8 cellular contexts compared by ENCODE assay signal in the genomic region with DNA sequence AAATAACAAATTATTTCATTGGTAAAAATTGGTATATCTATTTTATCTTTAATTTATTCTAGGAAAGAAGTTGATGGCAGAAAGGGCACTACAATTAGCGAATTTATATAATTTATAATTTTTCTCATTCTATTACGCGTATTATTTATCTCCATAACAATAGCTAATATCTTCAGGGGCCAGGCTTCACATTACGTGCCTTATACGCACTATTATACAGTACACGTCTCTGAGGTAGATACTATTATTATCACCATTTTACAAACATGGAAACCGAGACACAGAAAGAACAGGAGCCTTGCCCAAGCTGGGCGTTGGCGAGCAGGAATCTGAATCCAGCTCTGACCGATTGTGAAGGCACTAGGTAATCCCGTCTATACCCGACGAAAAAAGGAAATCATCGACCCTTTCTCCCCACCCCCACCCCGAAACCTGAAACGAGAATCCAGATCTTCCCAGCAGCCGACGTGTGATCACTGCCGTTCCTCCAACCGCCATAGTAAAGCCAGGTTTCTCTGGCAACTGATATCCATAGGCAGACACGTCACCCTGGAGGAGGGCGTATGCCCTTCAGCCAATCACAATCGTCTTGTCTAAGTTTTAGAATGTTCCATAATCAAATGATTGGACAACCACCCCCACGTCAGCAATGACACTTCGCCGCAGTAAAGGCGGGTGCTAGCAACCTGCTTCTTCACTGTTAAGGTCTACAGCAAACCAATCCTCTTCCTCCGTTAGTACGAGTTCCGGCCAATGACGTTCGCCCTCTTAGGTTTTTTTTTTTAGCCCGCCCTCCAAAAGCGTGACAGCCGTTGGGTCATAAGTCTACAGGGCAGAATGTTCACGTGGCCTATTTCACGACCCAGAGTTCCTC. TPM values are rescaled to one million over a fixed set of nuclear protein-coding genes. Genes with fewer than 3 reads are reported as not detected.
DNase-seq lines count a peak whose midpoint lies in the region; ATAC-seq and TF ChIP-seq lines count a peak whose summit lies in the region.

A gene with protein sequence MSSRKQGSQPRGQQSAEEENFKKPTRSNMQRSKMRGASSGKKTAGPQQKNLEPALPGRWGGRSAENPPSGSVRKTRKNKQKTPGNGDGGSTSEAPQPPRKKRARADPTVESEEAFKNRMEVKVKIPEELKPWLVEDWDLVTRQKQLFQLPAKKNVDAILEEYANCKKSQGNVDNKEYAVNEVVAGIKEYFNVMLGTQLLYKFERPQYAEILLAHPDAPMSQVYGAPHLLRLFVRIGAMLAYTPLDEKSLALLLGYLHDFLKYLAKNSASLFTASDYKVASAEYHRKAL (minus strand): TSS at position 501 of the 874 bp plus-strand sequence. CDS start 9,672 bp downstream, outside the sequence.

- intact Hi-C loops in head of caudate nucleus (cut with DNase I) (loop anchor here (5.0 kb wide), 4 partner anchors 131 to 456 kb away; a partner anchor contains a TSS), ovary (cut with DNase I) (loop anchor here (5.0 to 10.0 kb wide), 4 partner anchors 52 to 154 kb away; a partner anchor contains a TSS), tibial artery (cut with DNase I; ENCODE audit: low total_unique reads) (loop anchor here (5.0 kb wide), 2 partner anchors 144 to 1089 kb away; a partner anchor contains a TSS)

- H3K4me3 ChIP-seq in ovary: peak within 1 kb of the TSS; percentile 56
- H3K4me3 ChIP-seq in tibial artery: peak within 1 kb of the TSS; percentile 64 to 69

- H3K27me3 Mint-ChIP-seq in activated naive CD8-positive, alpha-beta T cell treated with anti-CD3 and anti-CD28 coated beads, Interleukin-2, amount 10 ng/mL, durations not matched to agents 7 days and 5 days: no peaks in the 10 kb centered on the region

- peaks cover 5% of the 10 kb centered on the region for H3K36me3 Mint-ChIP-seq in activated naive CD8-positive, alpha-beta T cell treated with anti-CD3 and anti-CD28 coated beads, Interleukin-2, amount 10 ng/mL, durations not matched to agents 7 days and 5 days

- H3K9me3 ChIP-seq in ovary: no peaks in the 10 kb centered on the region
- H3K9me3 ChIP-seq in tibial artery: no peaks in the 10 kb centered on the region

- TF ChIP-seq EP300 in ovary (IDR thresholded peaks at IDR 0.05): peak; percentile 75

- H3K36me3 ChIP-seq in ovary: no peaks in the 10 kb centered on the region
- H3K36me3 ChIP-seq in tibial artery: peaks cover 0 to 6% (median 5%) of the 10 kb centered on the region in 3 donors

- H3K4me1 ChIP-seq in ovary (ENCODE audit: insufficient read depth) (no peaks in the 10 kb centered on the region), tibial artery (peaks cover 0 to 21% (median 1%) of the 10 kb centered on the region in 4 donors)

- peak; percentile 89 for TF ChIP-seq POLR2A in ovary (IDR thresholded peaks at IDR 0.05)

- DNase-seq in GM10266 (ENCODE audit: extremely low spot score): peak; percentile 75
- peak; percentile 92 for DNase-seq in NCI-H1105 (lab: John Stamatoyannopoulos, UW)
- peak; percentile 90 for DNase-seq in SKM-1 treated with dmso at 0.1 percent for 144 hours (lab: John Stamatoyannopoulos, UW; ENCODE audit: unreplicated experiment)
- peak; percentile 70 for DNase-seq in activated naive CD8-positive, alpha-beta T cell treated with anti-CD3 and anti-CD28 coated beads, Interleukin-2, amount 10 ng/mL, durations not matched to agents 7 days and 5 days
- peak; percentile 69 to 95 (median 86) for DNase-seq in head of caudate nucleus
- DNase-seq in ovary: peak; percentile 84 to 93 (median 87)
- DNase-seq in tibial artery: peak; percentile 94 to 96

- TF ChIP-seq CTCF in GM10266 (IDR thresholded peaks at IDR 0.05; ENCODE audit: control insufficient read depth, insufficient read depth, low read depth, missing control alignments) (no peak), ovary (IDR thresholded peaks at IDR 0.05) (no peak), tibial artery (IDR thresholded peaks at IDR 0.05) (no peak)

- H3K9me3 Mint-ChIP-seq in activated naive CD8-positive, alpha-beta T cell treated with anti-CD3 and anti-CD28 coated beads, Interleukin-2, amount 10 ng/mL, durations not matched to agents 7 days and 5 days: no peaks in the 10 kb centered on the region

- H3K27ac ChIP-seq in ovary (peak within 1 kb of the TSS; percentile 91 to 92), tibial artery (peak within 1 kb of the TSS; percentile 93 to 97)

- 19 to 28% (median 22%) methylated on average over 37 of the region's 37 CpGs for WGBS in ovary, 3 donors

- H3K27ac Mint-ChIP-seq in activated naive CD8-positive, alpha-beta T cell treated with anti-CD3 and anti-CD28 coated beads, Interleukin-2, amount 10 ng/mL, durations not matched to agents 7 days and 5 days: peak within 1 kb of the TSS; percentile 87

- ATAC-seq in HG02623 (IDR thresholded peaks at IDR 0.05; ENCODE audit: unreplicated experiment): peak; percentile 91
- peak; percentile 90 for ATAC-seq in activated naive CD8-positive, alpha-beta T cell treated with anti-CD3 and anti-CD28 coated beads, Interleukin-2, amount 10 ng/mL, durations not matched to agents 7 days and 5 days (ENCODE audit: low read depth)

- POLR2A ChIA-PET in activated naive CD8-positive, alpha-beta T cell treated with anti-CD3 and anti-CD28 coated beads, Interleukin-2, amount 10 ng/mL, durations not matched to agents 7 days and 5 days (lab: Charles Lee): interaction anchor here (1.6 kb wide), 1 partner anchor 132 kb away, joined by 5 read pairs; no protein-coding TSS in a partner anchor

- H3K4me3 Mint-ChIP-seq in activated naive CD8-positive, alpha-beta T cell treated with anti-CD3 and anti-CD28 coated beads, Interleukin-2, amount 10 ng/mL, durations not matched to agents 7 days and 5 days: peak within 1 kb of the TSS; percentile 88

- H3K27me3 ChIP-seq in ovary (no peaks in the 10 kb centered on the region), tibial artery (no peaks in the 10 kb centered on the region)

- H3K4me1 Mint-ChIP-seq in activated naive CD8-positive, alpha-beta T cell treated with anti-CD3 and anti-CD28 coated beads, Interleukin-2, amount 10 ng/mL, durations not matched to agents 7 days and 5 days: peaks cover 4% of the 10 kb centered on the region

RNA-seq across cellular contexts. Expression of the gene that starts here (rescaled TPM):
- 100 to 1,000 TPM; 125 to 128 TPM for total RNA-seq in activated naive CD8-positive, alpha-beta T cell treated with anti-CD3 and anti-CD28 coated beads, Interleukin-2, amount 10 ng/mL, durations not matched to agents 7 days and 5 days
- 100 to 1,000 TPM; 457 to 960 (median 603) TPM for total RNA-seq in ovary
- polyA plus RNA-seq in ovary: 100 to 1,000 TPM; 730 to 773 TPM

Comparison
In these comparisons a context has a peak if more than half of its experiments do, and no peak if none do; other contexts are left out.
1. Peak in every context shown above with its lines: DNase-seq, ATAC-seq, H3K4me3 ChIP-seq and H3K27ac ChIP-seq.